In the genomic region with DNA sequence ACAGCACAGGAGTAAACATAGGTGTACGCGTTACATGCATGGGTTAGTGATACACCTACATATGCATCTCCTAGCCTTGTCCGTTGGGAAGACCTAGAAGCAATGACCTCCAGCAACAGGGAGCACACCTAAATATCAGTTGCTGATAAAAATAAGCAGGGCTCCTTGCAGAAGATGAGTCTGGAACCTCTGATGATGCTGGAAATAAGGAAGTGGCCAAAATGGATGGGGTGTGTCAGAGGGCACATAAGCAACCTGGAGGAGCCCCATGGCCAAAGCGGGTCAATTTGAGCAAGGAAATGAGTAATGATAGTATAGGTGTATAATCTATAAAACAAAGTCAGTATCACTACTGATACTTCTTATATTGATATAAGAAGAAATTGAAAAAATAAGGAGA, we compare ENCODE assay signal across 23 cellular contexts. TPM values are rescaled to one million over a fixed set of nuclear protein-coding genes. Genes with fewer than 3 reads are reported as not detected.
DNase-seq lines count a peak whose midpoint lies in the region; ATAC-seq and TF ChIP-seq lines count a peak whose summit lies in the region.
"Had no signal": no experiment of that assay in that cellular context is flagged by ENCODE, and none has a peak within 500 bp of the region (broad histone marks: within the 10 kb centered on the region; RNA-seq: fewer than 3 reads in every experiment).

No MANE protein-coding gene starts in this region.

- peaks cover 74% of the 10 kb centered on the region for H3K4me1 Mint-ChIP-seq in T-helper 2 cell treated with Interferon-gamma antibody and Interleukin-4, amounts not matched to agents 5 μg/mL and 100 μg/mL, for 36 hours (ENCODE audit: low read depth)
- H3K4me1 Mint-ChIP-seq in CD4-positive, alpha-beta memory T cell = peaks cover 65 to 86% (median 77%) of the 10 kb centered on the region in 4 donors
- peaks cover 73% of the 10 kb centered on the region for H3K4me1 Mint-ChIP-seq in activated CD4-positive, alpha-beta memory T cell treated with anti-CD3 and anti-CD28 coated beads, Interleukin-2, amount 10 ng/mL, durations not matched to agents 7 days and 5 days
- peaks cover 54 to 57% of the 10 kb centered on the region in 2 donors for H3K4me1 Mint-ChIP-seq in effector memory CD8-positive, alpha-beta T cell (ENCODE audit: low read depth in 2 of 2)

- H3K36me3 ChIP-seq in CD4-positive, alpha-beta memory T cell (ENCODE audit: insufficient read depth, low read length) = no peaks in the 10 kb centered on the region
- no peaks in the 10 kb centered on the region for H3K36me3 ChIP-seq in testis (ENCODE audit: low read depth, missing control alignments)
- H3K36me3 ChIP-seq: left ventricle myocardium inferior, prostate gland, vagina had no signal

- no peaks in the 10 kb centered on the region for H3K27me3 Mint-ChIP-seq in T-helper 2 cell treated with Interferon-gamma antibody and Interleukin-4, amounts not matched to agents 5 μg/mL and 100 μg/mL, for 36 hours (ENCODE audit: low read depth)
- no peaks in the 10 kb centered on the region for H3K27me3 Mint-ChIP-seq in CD4-positive, alpha-beta memory T cell
- no peaks in the 10 kb centered on the region for H3K27me3 Mint-ChIP-seq in activated CD4-positive, alpha-beta memory T cell treated with anti-CD3 and anti-CD28 coated beads, Interleukin-2, amount 10 ng/mL, durations not matched to agents 7 days and 5 days
- H3K27me3 Mint-ChIP-seq in effector memory CD8-positive, alpha-beta T cell = no peaks in the 10 kb centered on the region
- H3K27me3 Mint-ChIP-seq: activated CD4-positive, alpha-beta T cell treated with anti-CD3 and anti-CD28 coated beads, Interleukin-2, amount 10 ng/mL, durations not matched to agents 24 days and 14 days; stimulated activated memory B cell treated with anti-CD40 and anti-IgM and Interleukin-4, amounts not matched to agents 10 μg/mL and 1 μg/mL and 100 μg/mL, for 72 hours had no signal

- no peak for ATAC-seq in effector memory CD8-positive, alpha-beta T cell (replicated peaks)
- ATAC-seq in HG02981 (IDR thresholded peaks at IDR 0.05; ENCODE audit: unreplicated experiment) = no peak
- ATAC-seq: sciatic nerve had no signal

- H3K27me3 ChIP-seq in CD4-positive, alpha-beta memory T cell (ENCODE audit: insufficient read depth, low read length) = no peaks in the 10 kb centered on the region
- no peaks in the 10 kb centered on the region for H3K27me3 ChIP-seq in testis
- H3K27me3 ChIP-seq: vagina had no signal

- intact Hi-C loops in CD4-positive, alpha-beta memory T cell (cut with micrococcal nuclease) = no loop called here
- intact Hi-C loops in testis (cut with DNase I; ENCODE audit: low total_unique reads) = no loop called here

- peaks cover 18% of the 10 kb centered on the region for H3K36me3 Mint-ChIP-seq in T-helper 2 cell treated with Interferon-gamma antibody and Interleukin-4, amounts not matched to agents 5 μg/mL and 100 μg/mL, for 36 hours (ENCODE audit: low read depth)
- no peaks in the 10 kb centered on the region for H3K36me3 Mint-ChIP-seq in CD4-positive, alpha-beta memory T cell
- peaks cover 19% of the 10 kb centered on the region for H3K36me3 Mint-ChIP-seq in activated CD4-positive, alpha-beta memory T cell treated with anti-CD3 and anti-CD28 coated beads, Interleukin-2, amount 10 ng/mL, durations not matched to agents 7 days and 5 days (ENCODE audit: low read depth)
- peaks cover 1% of the 10 kb centered on the region for H3K36me3 Mint-ChIP-seq in effector memory CD8-positive, alpha-beta T cell (ENCODE audit: insufficient read depth)

- peak overlapping the region; percentile 81 for H3K4me3 Mint-ChIP-seq in T-helper 2 cell treated with Interferon-gamma antibody and Interleukin-4, amounts not matched to agents 5 μg/mL and 100 μg/mL, for 36 hours
- peak overlapping the region in 7 of 8 donors; percentile 65 to 87 (median 77) for H3K4me3 Mint-ChIP-seq in CD4-positive, alpha-beta memory T cell
- H3K4me3 Mint-ChIP-seq in activated CD4-positive, alpha-beta memory T cell treated with anti-CD3 and anti-CD28 coated beads, Interleukin-2, amount 10 ng/mL, durations not matched to agents 7 days and 5 days = peak overlapping the region; percentile 8
- peak overlapping the region; percentile 69 to 76 for H3K4me3 Mint-ChIP-seq in effector memory CD8-positive, alpha-beta T cell
- H3K4me3 Mint-ChIP-seq: stimulated activated memory B cell treated with anti-CD40 and anti-IgM and Interleukin-4, amounts not matched to agents 10 μg/mL and 1 μg/mL and 100 μg/mL, for 72 hours had no signal

- H3K4me3 ChIP-seq in CD4-positive, alpha-beta memory T cell (ENCODE audit: low read length in 2 of 2) = no peak overlapping the region
- no peak overlapping the region for H3K4me3 ChIP-seq in testis
- H3K4me3 ChIP-seq: left ventricle myocardium inferior, prostate gland, vagina had no signal

- TF ChIP-seq CTCF in testis (IDR thresholded peaks at IDR 0.05) = no peak

- H3K4me1 ChIP-seq in CD4-positive, alpha-beta memory T cell (ENCODE audit: insufficient read depth, low read length) = peaks cover 70% of the 10 kb centered on the region
- no peaks in the 10 kb centered on the region for H3K4me1 ChIP-seq in testis

- H3K27ac ChIP-seq in CD4-positive, alpha-beta memory T cell (ENCODE audit: low read depth, low read length) = peak overlapping the region; percentile 17
- H3K27ac ChIP-seq in testis = no peak overlapping the region
- H3K27ac ChIP-seq: left ventricle myocardium inferior, prostate gland, vagina had no signal

- no peaks in the 10 kb centered on the region for H3K9me3 ChIP-seq in CD4-positive, alpha-beta memory T cell (ENCODE audit: control insufficient read depth in 1 of 2, low read length in 2 of 2)
- H3K9me3 ChIP-seq in testis = no peaks in the 10 kb centered on the region
- H3K9me3 ChIP-seq: left ventricle myocardium inferior, prostate gland, vagina had no signal

- no peak for TF ChIP-seq POLR2A in testis (IDR thresholded peaks at IDR 0.05)

- POLR2A ChIA-PET in CD4-positive, alpha-beta memory T cell (lab: Charles Lee; ENCODE audit: partially characterized antibody) = interaction anchor here (1.7 to 1.9 kb wide), 2 partner anchors 9 to 10 kb away, joined by 8 to 9 read pairs; no protein-coding TSS in a partner anchor
- POLR2A ChIA-PET in activated CD4-positive, alpha-beta memory T cell treated with anti-CD3 and anti-CD28 coated beads, Interleukin-2, amount 10 ng/mL, durations not matched to agents 7 days and 5 days (lab: Charles Lee) = interaction anchor here (1.0 to 3.2 kb wide), 4 partner anchors 9 to 40 kb away, joined by 5 to 12 read pairs (median 7); a partner anchor contains a TSS

- CTCF ChIA-PET in CD4-positive, alpha-beta memory T cell (lab: Charles Lee; ENCODE audit: partially characterized antibody) = no interaction called here
- CTCF ChIA-PET in activated CD4-positive, alpha-beta memory T cell treated with anti-CD3 and anti-CD28 coated beads, Interleukin-2, amount 10 ng/mL, durations not matched to agents 7 days and 5 days (lab: Charles Lee) = no interaction called here

- no peak for DNase-seq in T-helper 2 cell treated with Interferon-gamma antibody and Interleukin-4, amounts not matched to agents 5 μg/mL and 100 μg/mL, for 36 hours (ENCODE audit: low spot score)
- DNase-seq in T-helper 2 cell = no peak
- DNase-seq in CD4-positive, alpha-beta memory T cell = no peak
- DNase-seq in activated CD4-positive, alpha-beta memory T cell treated with anti-CD3 and anti-CD28 coated beads, Interleukin-2, amount 10 ng/mL, durations not matched to agents 7 days and 5 days = no peak
- no peak for DNase-seq in effector memory CD8-positive, alpha-beta T cell
- no peak for DNase-seq in testis
- no peak for DNase-seq in NCI-H69 (lab: John Stamatoyannopoulos, UW)
- DNase-seq: activated CD4-positive, alpha-beta T cell treated with anti-CD3 and anti-CD28 coated beads, Interleukin-2, amount 10 ng/mL, durations not matched to agents 24 days and 14 days; activated CD8-positive, alpha-beta memory T cell treated with anti-CD3 and anti-CD28 coated beads, Interleukin-2, amount 50 U/mL, for 48 hours; amniotic stem cell; left ventricle myocardium inferior; mesendoderm; NCI-H1417 treated with DMSO at 0.1 percent for 48 hours; NCI-H2081 treated with DMSO at 0.1 percent for 48 hours; NCI-H226; NCI-H82; nucleus accumbens; stimulated activated CD4-positive, alpha-beta T cell treated with anti-CD3 and anti-CD28 coated beads, Interleukin-4, amount 100 ng/mL, for 24 hours had no signal

- no peak overlapping the region for H3K27ac Mint-ChIP-seq in T-helper 2 cell treated with Interferon-gamma antibody and Interleukin-4, amounts not matched to agents 5 μg/mL and 100 μg/mL, for 36 hours
- H3K27ac Mint-ChIP-seq in CD4-positive, alpha-beta memory T cell = peak overlapping the region; percentile 31 to 94 (median 78)
- H3K27ac Mint-ChIP-seq in activated CD4-positive, alpha-beta memory T cell treated with anti-CD3 and anti-CD28 coated beads, Interleukin-2, amount 10 ng/mL, durations not matched to agents 7 days and 5 days = peak overlapping the region; percentile 79
- H3K27ac Mint-ChIP-seq in effector memory CD8-positive, alpha-beta T cell = peak overlapping the region; percentile 61 to 84
- H3K27ac Mint-ChIP-seq: stimulated activated memory B cell treated with anti-CD40 and anti-IgM and Interleukin-4, amounts not matched to agents 10 μg/mL and 1 μg/mL and 100 μg/mL, for 72 hours had no signal

- H3K9me3 Mint-ChIP-seq in T-helper 2 cell treated with Interferon-gamma antibody and Interleukin-4, amounts not matched to agents 5 μg/mL and 100 μg/mL, for 36 hours = no peaks in the 10 kb centered on the region
- no peaks in the 10 kb centered on the region for H3K9me3 Mint-ChIP-seq in CD4-positive, alpha-beta memory T cell
- no peaks in the 10 kb centered on the region for H3K9me3 Mint-ChIP-seq in activated CD4-positive, alpha-beta memory T cell treated with anti-CD3 and anti-CD28 coated beads, Interleukin-2, amount 10 ng/mL, durations not matched to agents 7 days and 5 days
- no peaks in the 10 kb centered on the region for H3K9me3 Mint-ChIP-seq in effector memory CD8-positive, alpha-beta T cell
- H3K9me3 Mint-ChIP-seq: activated CD4-positive, alpha-beta T cell treated with anti-CD3 and anti-CD28 coated beads, Interleukin-2, amount 10 ng/mL, durations not matched to agents 24 days and 14 days; stimulated activated memory B cell treated with anti-CD40 and anti-IgM and Interleukin-4, amounts not matched to agents 10 μg/mL and 1 μg/mL and 100 μg/mL, for 72 hours had no signal

- 94 to 95% methylated on average over 4 of the region's 4 CpGs for WGBS in testis, 2 donors

RNA-seq across cellular contexts. Expression of a gene that starts 13.7 kb away (rescaled TPM):
- 10 to 100 TPM; 49.7 to 50.0 TPM for total RNA-seq in CD4-positive, alpha-beta memory T cell
- 10 to 100 TPM in 1 of 2 donors, 1 to 10 TPM in 1; 4.6 to 12.2 TPM for polyA plus RNA-seq in CD4-positive, alpha-beta memory T cell
- 10 to 100 TPM; 59.1 to 59.6 TPM for total RNA-seq in activated CD4-positive, alpha-beta memory T cell treated with anti-CD3 and anti-CD28 coated beads, Interleukin-2, amount 10 ng/mL, durations not matched to agents 7 days and 5 days
- 10 to 100 TPM; 17.6 TPM for total RNA-seq in testis
- 23.0 TPM for polyA plus RNA-seq in testis (ENCODE audit: insufficient read depth, low read depth, low replicate concordance)

Comparison
In these comparisons a context has a peak if more than half of its experiments do, and no peak if none do; other contexts are left out.
1. H3K4me3 Mint-ChIP-seq: peak in every context shown above with its lines; median percentile 81 in T-helper 2 cell treated with Interferon-gamma antibody and Interleukin-4, amounts not matched to agents 5 μg/mL and 100 μg/mL, for 36 hours; 77 in CD4-positive, alpha-beta memory T cell; 72 in effector memory CD8-positive, alpha-beta T cell; 8 in activated CD4-positive, alpha-beta memory T cell treated with anti-CD3 and anti-CD28 coated beads, Interleukin-2, amount 10 ng/mL, durations not matched to agents 7 days and 5 days.